ENCODE assay signal across 10 cellular contexts in genomic region chr3:120693439-120694172, GRCh38. TPM values are rescaled to one million over a fixed set of nuclear protein-coding genes. Genes with fewer than 3 reads are reported as not detected.
DNase-seq lines count a peak whose midpoint lies in the region; ATAC-seq, FAIRE-seq and TF ChIP-seq lines count a peak whose summit lies in the region.
"Had no signal": no experiment of that assay in that cellular context is flagged by ENCODE, and none has a peak within 500 bp of the region (broad histone marks: within the 10 kb centered on the region; RNA-seq: fewer than 3 reads in every experiment).

No MANE protein-coding gene starts in this region.

- peak overlapping the region; percentile 49 for H3K9ac ChIP-seq in HUES64 (ENCODE audit: low read depth, low read length)
- H3K9ac ChIP-seq in astrocyte (ENCODE audit: low read length): no peak overlapping the region

- ATAC-seq in left lobe of liver (peak; percentile 80), HG03520 (IDR thresholded peaks at IDR 0.05; ENCODE audit: unreplicated experiment) (no peak), GM19463 (IDR thresholded peaks at IDR 0.05; ENCODE audit: unreplicated experiment) (no peak)
- ATAC-seq in stimulated activated naive CD8-positive, alpha-beta T cell treated with anti-CD3 and anti-CD28 coated beads, Interleukin-15, Interleukin-2, amounts not matched to agents 100 U/mL and 50 U/mL, for 24 hours: no peak

- WGBS in HUES64: 100% methylated on average over 1 of the region's 1 CpG

- no peaks in the 10 kb centered on the region for H3K9me3 Mint-ChIP-seq in astrocyte (ENCODE audit: unreplicated experiment)
- H3K9me3 Mint-ChIP-seq: activated B cell treated with CpG ODN at 0.5 μM for 24 hours had no signal

- H3K4me1 ChIP-seq in HUES64 (ENCODE audit: insufficient read depth, low read length) (peaks cover 37% of the 10 kb centered on the region), astrocyte (ENCODE audit: insufficient read depth, low read length) (no peaks in the 10 kb centered on the region)

- H2AFZ ChIP-seq in astrocyte (ENCODE audit: low read depth, low read length): no peak overlapping the region

- no peak overlapping the region for H3K4me3 Mint-ChIP-seq in astrocyte (ENCODE audit: unreplicated experiment)
- H3K4me3 Mint-ChIP-seq: activated B cell treated with CpG ODN at 0.5 μM for 24 hours had no signal

- no peaks in the 10 kb centered on the region for H4K20me1 ChIP-seq in astrocyte (ENCODE audit: insufficient read depth, low read length)

- H3K27me3 Mint-ChIP-seq in astrocyte (ENCODE audit: low read depth, unreplicated experiment): no peaks in the 10 kb centered on the region
- H3K27me3 Mint-ChIP-seq: activated B cell treated with CpG ODN at 0.5 μM for 24 hours had no signal

- no peaks in the 10 kb centered on the region for H3K36me3 Mint-ChIP-seq in astrocyte (ENCODE audit: low read depth, unreplicated experiment)

- DNase-seq in AG08395 (ENCODE audit: low spot score) (peak; percentile 35), astrocyte (ENCODE audit: low read depth) (peak; percentile 47), left lobe of liver (ENCODE audit: low spot score) (no peak), NCI-H82 treated with DMSO at 0.1 percent for 48 hours (lab: John Stamatoyannopoulos, UW; ENCODE audit: unreplicated experiment) (no peak)
- DNase-seq in stimulated activated naive CD8-positive, alpha-beta T cell treated with anti-CD3 and anti-CD28 coated beads, Interleukin-15, Interleukin-2, amounts not matched to agents 100 U/mL and 50 U/mL, for 24 hours: no peak
- DNase-seq: activated B cell treated with CpG ODN at 0.5 μM for 24 hours, cerebellar nuclear complex had no signal

- FAIRE-seq in astrocyte (lab: Jason Lieb, UNC): peak; percentile 94

- H3K4me3 ChIP-seq in HUES64 (ENCODE audit: low read length): no peak overlapping the region
- H3K4me3 ChIP-seq in astrocyte (ENCODE audit: insufficient read depth, low read depth, low read length): no peak overlapping the region

- peak overlapping the region; percentile 2 for H3K27ac Mint-ChIP-seq in astrocyte (ENCODE audit: unreplicated experiment)
- H3K27ac Mint-ChIP-seq: activated B cell treated with CpG ODN at 0.5 μM for 24 hours had no signal

- H3K9me3 ChIP-seq in HUES64 (ENCODE audit: insufficient read depth, low read depth, low read length) (no peaks in the 10 kb centered on the region), astrocyte (ENCODE audit: insufficient read depth, low read depth, low read length) (no peaks in the 10 kb centered on the region)

- H3K27ac ChIP-seq in HUES64 (ENCODE audit: low read depth, low read length) (peak overlapping the region; percentile 63), astrocyte (ENCODE audit: low read depth, low read length) (no peak overlapping the region)

- peaks cover 20% of the 10 kb centered on the region for H3K4me1 Mint-ChIP-seq in astrocyte (ENCODE audit: low read depth, unreplicated experiment)

- no peak for TF ChIP-seq CTCF in astrocyte (IDR thresholded peaks at IDR 0.05; ENCODE audit: insufficient read depth, low read depth, low read length)

- no peaks in the 10 kb centered on the region for H3K79me2 ChIP-seq in astrocyte (ENCODE audit: insufficient read depth, low read length)

- peaks cover 6% of the 10 kb centered on the region; the same call in 1 of the 2 replicates for H3K36me3 ChIP-seq in HUES64 (ENCODE audit: insufficient read depth, low read length)
- H3K36me3 ChIP-seq in astrocyte (ENCODE audit: insufficient read depth, low read length): no peaks in the 10 kb centered on the region

- peak overlapping the region; percentile 42 for H3K4me2 ChIP-seq in astrocyte (ENCODE audit: low read length)

- H3K27me3 ChIP-seq in HUES64 (ENCODE audit: insufficient read depth, low read length) (no peaks in the 10 kb centered on the region), astrocyte (ENCODE audit: insufficient read depth, low read length) (no peaks in the 10 kb centered on the region)

RNA-seq across cellular contexts. Expression of gene HGD, which starts 11.6 kb away (rescaled TPM):
- polyA plus RNA-seq in HUES64 (2013, experiment 1 of 2): 0.50 TPM
- 0.82 TPM for polyA plus RNA-seq in HUES64 (2013, experiment 2 of 2)
- total RNA-seq in astrocyte (0.52 TPM in 1 of 2 replicates, not detected in the other), left lobe of liver (510 TPM)

RNA-seq across cellular contexts. Expression of gene RABL3, which starts 48.7 kb away (rescaled TPM):
- 16.1 TPM for polyA plus RNA-seq in HUES64 (2013, experiment 1 of 2)
- polyA plus RNA-seq in HUES64 (2013, experiment 2 of 2): 13.9 TPM
- total RNA-seq in astrocyte (16.8 and 17.1 TPM in 2 replicates), left lobe of liver (13.7 TPM)

RNA-seq across cellular contexts. Expression of gene GTF2E1, which starts 48.9 kb away (rescaled TPM):
- polyA plus RNA-seq in HUES64 (2013, experiment 1 of 2): 25.5 TPM
- polyA plus RNA-seq in HUES64 (2013, experiment 2 of 2): 30.6 TPM
- total RNA-seq in astrocyte: 28.8 and 31.6 TPM in 2 replicates
- 7.1 TPM for total RNA-seq in left lobe of liver

Comparison
In these comparisons a context has a peak if more than half of its experiments do, and no peak if none do; other contexts are left out.
1. DNase-seq: peak in AG08395 (single experiment) and astrocyte (single experiment); none in left lobe of liver (single experiment), stimulated activated naive CD8-positive, alpha-beta T cell treated with anti-CD3 and anti-CD28 coated beads, Interleukin-15, Interleukin-2, amounts not matched to agents 100 U/mL and 50 U/mL, for 24 hours (single experiment) and NCI-H82 treated with DMSO at 0.1 percent for 48 hours (single experiment).
2. RNA of gene HGD, which starts 11.6 kb away (total RNA-seq): 510 TPM in left lobe of liver (single experiment); 0.52 TPM in astrocyte; every median in the first group is over 100 times any median in the second.